In genomic region chr6:47648031-47648430, GRCh38 we compare ENCODE assay signal across 15 cellular contexts. TPM values are rescaled to one million over a fixed set of nuclear protein-coding genes. Genes with fewer than 3 reads are reported as not detected.
DNase-seq lines count a peak whose midpoint lies in the region; TF ChIP-seq lines count a peak whose summit lies in the region.
"Had no signal": no experiment of that assay in that cellular context is flagged by ENCODE, and none has a peak within 500 bp of the region (broad histone marks: within the 10 kb centered on the region; RNA-seq: fewer than 3 reads in every experiment).

No MANE protein-coding gene starts in this region.

- peak overlapping the region; percentile 47; the same call in 1 of the 2 replicates for H2AFZ ChIP-seq in OCI-LY3 (ENCODE audit: low read depth, low read length)
- H2AFZ ChIP-seq in hepatocyte = no peak overlapping the region

- no peaks in the 10 kb centered on the region for H3K9me3 ChIP-seq in OCI-LY3 (ENCODE audit: insufficient read depth, low read length)
- H3K9me3 ChIP-seq in hepatocyte (ENCODE audit: low read depth) = no peaks in the 10 kb centered on the region
- no peaks in the 10 kb centered on the region for H3K9me3 ChIP-seq in mucosa of rectum (ENCODE audit: control insufficient read depth in 2 of 2, low read length in 2 of 2)
- no peaks in the 10 kb centered on the region for H3K9me3 ChIP-seq in right atrium auricular region
- no peaks in the 10 kb centered on the region for H3K9me3 ChIP-seq in tibial artery
- no peaks in the 10 kb centered on the region for H3K9me3 ChIP-seq in BE2C

- no peaks in the 10 kb centered on the region for H4K20me1 ChIP-seq in OCI-LY3 (ENCODE audit: insufficient read depth, low read length)
- no peaks in the 10 kb centered on the region for H4K20me1 ChIP-seq in hepatocyte (ENCODE audit: insufficient read depth, poor library complexity, severe bottlenecking)

- no peaks in the 10 kb centered on the region for H3K9me2 ChIP-seq in hepatocyte (replicated peaks; ENCODE audit: insufficient read depth)

- H3K4me3 ChIP-seq in OCI-LY3 (ENCODE audit: low read length) (peak overlapping the region; percentile 19; the same call in 1 of the 2 replicates), hepatocyte (no peak overlapping the region), mucosa of rectum (ENCODE audit: low read length in 2 of 2) (peak overlapping the region in 1 of 2 donors; percentile 4), right atrium auricular region (no peak overlapping the region), tibial artery (no peak overlapping the region), BE2C (ENCODE audit: low read depth, low read length) (no peak overlapping the region)
- H3K4me3 ChIP-seq: GM12878 had no signal

- H3K9ac ChIP-seq in OCI-LY3 (ENCODE audit: low read length) = peak overlapping the region; percentile 49
- no peak overlapping the region for H3K9ac ChIP-seq in mucosa of rectum (ENCODE audit: low read depth in 1 of 2, low read length in 2 of 2)

- peaks cover 19% of the 10 kb centered on the region for H3K36me3 ChIP-seq in OCI-LY3 (replicated peaks; ENCODE audit: low read depth, low read length)
- no peaks in the 10 kb centered on the region for H3K36me3 ChIP-seq in hepatocyte (replicated peaks; ENCODE audit: insufficient read depth, low read depth)
- no peaks in the 10 kb centered on the region for H3K36me3 ChIP-seq in mucosa of rectum (ENCODE audit: control insufficient read depth in 2 of 2, insufficient read depth in 2 of 2, low read length in 2 of 2)
- no peaks in the 10 kb centered on the region for H3K36me3 ChIP-seq in right atrium auricular region
- H3K36me3 ChIP-seq in tibial artery = no peaks in the 10 kb centered on the region
- no peaks in the 10 kb centered on the region for H3K36me3 ChIP-seq in BE2C

- intact Hi-C loops in tibial artery (cut with DNase I; ENCODE audit: low total_unique reads) = no loop called here

- H3K79me2 ChIP-seq in OCI-LY3 (ENCODE audit: low read length) (no peaks in the 10 kb centered on the region), hepatocyte (no peaks in the 10 kb centered on the region)

- H3K27ac ChIP-seq in OCI-LY3 (ENCODE audit: low read length) = peak overlapping the region; percentile 81
- H3K27ac ChIP-seq in hepatocyte = peak overlapping the region; percentile 32
- H3K27ac ChIP-seq in mucosa of rectum (ENCODE audit: low read depth in 2 of 2, low read length in 2 of 2) = peak overlapping the region; percentile 73 to 80
- no peak overlapping the region for H3K27ac ChIP-seq in right atrium auricular region
- no peak overlapping the region for H3K27ac ChIP-seq in tibial artery
- H3K27ac ChIP-seq: C4-2B had no signal

- H3K27me3 ChIP-seq in OCI-LY3 (ENCODE audit: low read depth, low read length) (no peaks in the 10 kb centered on the region), hepatocyte (no peaks in the 10 kb centered on the region), mucosa of rectum (ENCODE audit: control insufficient read depth in 2 of 2, insufficient read depth in 2 of 2, low read length in 2 of 2) (no peaks in the 10 kb centered on the region), right atrium auricular region (no peaks in the 10 kb centered on the region), tibial artery (no peaks in the 10 kb centered on the region), BE2C (no peaks in the 10 kb centered on the region)

- WGBS in hepatocyte (ENCODE audit: low lambda C conversion rate, missing lambda C conversion rate) = 81% methylated on average over 2 of the region's 2 CpGs

- no peak for TF ChIP-seq CTCF in OCI-LY3 (IDR thresholded peaks at IDR 0.05; ENCODE audit: low read depth, low read length)
- no peak for TF ChIP-seq CTCF in hepatocyte (IDR thresholded peaks at IDR 0.05; ENCODE audit: poor library complexity)
- TF ChIP-seq CTCF in right atrium auricular region (IDR thresholded peaks at IDR 0.05) = no peak
- TF ChIP-seq CTCF in tibial artery (IDR thresholded peaks at IDR 0.05) = no peak
- TF ChIP-seq CTCF in BE2C (IDR thresholded peaks at IDR 0.05; ENCODE audit: low read depth, low read length) = no peak

- H3K4me2 ChIP-seq in OCI-LY3 (ENCODE audit: low read length) (peak overlapping the region; percentile 46), hepatocyte (no peak overlapping the region)

- DNase-seq in hepatocyte (ENCODE audit: low spot score) (no peak), right atrium auricular region (ENCODE audit: low spot score) (no peak), tibial artery (no peak), BE2C (no peak), NCI-H1417 treated with DMSO at 0.1 percent for 48 hours (lab: John Stamatoyannopoulos, UW) (no peak)
- DNase-seq: ACHN; CD4-positive, alpha-beta T cell; DMS79 treated with DMSO at 0.1 percent for 48 hours; H9 had no signal

- peaks cover 45% of the 10 kb centered on the region for H3K4me1 ChIP-seq in OCI-LY3 (ENCODE audit: low read length)
- peaks cover 6% of the 10 kb centered on the region for H3K4me1 ChIP-seq in hepatocyte (ENCODE audit: insufficient read depth)
- peaks cover 7 to 17% of the 10 kb centered on the region in 2 donors for H3K4me1 ChIP-seq in mucosa of rectum (ENCODE audit: control insufficient read depth in 2 of 2, insufficient read depth in 2 of 2, low read length in 2 of 2)
- H3K4me1 ChIP-seq in right atrium auricular region = peaks cover 0 to 15% of the 10 kb centered on the region in 2 donors
- no peaks in the 10 kb centered on the region for H3K4me1 ChIP-seq in tibial artery
- no peaks in the 10 kb centered on the region for H3K4me1 ChIP-seq in BE2C

RNA-seq across cellular contexts. Expression of gene ADGRF4, which starts 50.3 kb away (rescaled TPM):
- total RNA-seq in hepatocyte = 7.5 and 9.2 TPM in 2 replicates
- polyA plus RNA-seq in hepatocyte = 4.2 and 6.6 TPM in 2 replicates
- total RNA-seq in right atrium auricular region = under 1 TPM in 1 of 2 donors, not detected in 1; 0.86 TPM
- polyA plus RNA-seq in BE2C (2012; ENCODE audit: insufficient read depth, insufficient read length, low read depth) = not detected
- total RNA-seq: CD4-positive, alpha-beta T cell; G401; H1; H9 had no signal

Comparison
In these comparisons a context has a peak if more than half of its experiments do, and no peak if none do; other contexts are left out.
1. H3K27ac ChIP-seq: peak in OCI-LY3 (single experiment), hepatocyte (single experiment) and mucosa of rectum (2 of 2); none in right atrium auricular region (0 of 2) and tibial artery (0 of 2).